ENCODE assay signal across 1 cellular context in the genomic region with DNA sequence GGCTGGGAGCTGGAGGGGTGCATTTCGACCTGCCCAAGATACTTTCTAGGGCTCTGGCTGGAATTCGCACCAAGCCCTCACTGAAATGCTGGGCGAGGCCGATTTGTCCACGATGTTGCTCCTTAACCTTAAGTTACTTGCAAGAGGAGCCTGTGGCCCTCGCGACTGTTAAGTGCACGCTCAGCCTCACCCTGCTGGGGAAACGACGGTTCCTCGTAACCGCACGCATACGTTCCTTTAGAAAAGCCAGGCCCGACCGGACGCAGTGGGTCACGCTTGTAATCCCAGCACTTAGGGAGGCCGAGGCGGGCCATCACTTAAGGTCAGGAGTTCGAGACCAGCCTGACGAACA.
A peak's percentile ranks its signal among the peaks of the same experiment; 100 is the strongest.
TF ChIP-seq lines count a peak whose summit lies in the region.

No MANE protein-coding gene starts in this region.

TF ChIP-seq in HepG2, 621 proteins besides CTCF, POLR2A, EP300 and RAD21 (continues in another document):
- 0 out of 2 replicates have a peak, but pooled peaks have one; percentile 47 for TF ChIP-seq ZNF703 (CRISPR knock-in tag; IDR thresholded peaks at IDR 0.05; ENCODE audit: borderline replicate concordance)
- TF ChIP-seq ZC3H4 (CRISPR knock-in tag; IDR thresholded peaks at IDR 0.05; ENCODE audit: borderline replicate concordance) = 0 out of 2 replicates have a peak, but pooled peaks have one; percentile 70
- peak; percentile 57; the same call in 1 of the 2 replicates for TF ChIP-seq ZNF674 (CRISPR knock-in tag; IDR thresholded peaks at IDR 0.05; ENCODE audit: low read depth)
- 0 out of 2 replicates have a peak, but pooled peaks have one; percentile 53 for TF ChIP-seq GLI4 (CRISPR knock-in tag; IDR thresholded peaks at IDR 0.05; ENCODE audit: borderline replicate concordance)
- peak; percentile 92 for TF ChIP-seq ZNF142 (CRISPR knock-in tag; IDR thresholded peaks at IDR 0.05)
- TF ChIP-seq RNF2 (conservative IDR thresholded peaks at IDR 0.05; ENCODE audit: low read depth) = peak; percentile 39; the same call in 1 of the 2 replicates
- no peak for TF ChIP-seq STAG1 (CRISPR knock-in tag; IDR thresholded peaks at IDR 0.05)
- TF ChIP-seq ZNF317 (CRISPR knock-in tag; IDR thresholded peaks at IDR 0.05) = peak; percentile 18; the same call in 1 of the 2 replicates
- TF ChIP-seq CAMTA2 (CRISPR knock-in tag; IDR thresholded peaks at IDR 0.05; ENCODE audit: borderline replicate concordance) = peak; percentile 77; the same call in 1 of the 2 replicates
- 0 out of 2 replicates have a peak, but pooled peaks have one; percentile 16 for TF ChIP-seq ZNF788 (CRISPR knock-in tag; IDR thresholded peaks at IDR 0.05; ENCODE audit: borderline replicate concordance)
- 0 out of 2 replicates have a peak, but pooled peaks have one; percentile 31 for TF ChIP-seq GZF1 (CRISPR knock-in tag; IDR thresholded peaks at IDR 0.05)
- TF ChIP-seq RFX5 (IDR thresholded peaks at IDR 0.05; ENCODE audit: low read depth, low read length) = no peak
- peak; percentile 32; the same call in 1 of the 2 replicates for TF ChIP-seq ZC3H13 (CRISPR knock-in tag; IDR thresholded peaks at IDR 0.05)
- TF ChIP-seq HDAC6 (IDR thresholded peaks at IDR 0.05; ENCODE audit: low read depth, low read length) = no peak
- TF ChIP-seq RXRA (CRISPR knock-in tag; IDR thresholded peaks at IDR 0.05) = 0 out of 2 replicates have a peak, but pooled peaks have one; percentile 4
- no peak for TF ChIP-seq SOX6 (IDR thresholded peaks at IDR 0.05)
- peak; percentile 17; the same call in 1 of the 2 replicates for TF ChIP-seq SOX6 (CRISPR knock-in tag; IDR thresholded peaks at IDR 0.05)
- 0 out of 2 replicates have a peak, but pooled peaks have one; percentile 22 for TF ChIP-seq ZNF468 (CRISPR knock-in tag; IDR thresholded peaks at IDR 0.05)
- TF ChIP-seq, protein P1, sequence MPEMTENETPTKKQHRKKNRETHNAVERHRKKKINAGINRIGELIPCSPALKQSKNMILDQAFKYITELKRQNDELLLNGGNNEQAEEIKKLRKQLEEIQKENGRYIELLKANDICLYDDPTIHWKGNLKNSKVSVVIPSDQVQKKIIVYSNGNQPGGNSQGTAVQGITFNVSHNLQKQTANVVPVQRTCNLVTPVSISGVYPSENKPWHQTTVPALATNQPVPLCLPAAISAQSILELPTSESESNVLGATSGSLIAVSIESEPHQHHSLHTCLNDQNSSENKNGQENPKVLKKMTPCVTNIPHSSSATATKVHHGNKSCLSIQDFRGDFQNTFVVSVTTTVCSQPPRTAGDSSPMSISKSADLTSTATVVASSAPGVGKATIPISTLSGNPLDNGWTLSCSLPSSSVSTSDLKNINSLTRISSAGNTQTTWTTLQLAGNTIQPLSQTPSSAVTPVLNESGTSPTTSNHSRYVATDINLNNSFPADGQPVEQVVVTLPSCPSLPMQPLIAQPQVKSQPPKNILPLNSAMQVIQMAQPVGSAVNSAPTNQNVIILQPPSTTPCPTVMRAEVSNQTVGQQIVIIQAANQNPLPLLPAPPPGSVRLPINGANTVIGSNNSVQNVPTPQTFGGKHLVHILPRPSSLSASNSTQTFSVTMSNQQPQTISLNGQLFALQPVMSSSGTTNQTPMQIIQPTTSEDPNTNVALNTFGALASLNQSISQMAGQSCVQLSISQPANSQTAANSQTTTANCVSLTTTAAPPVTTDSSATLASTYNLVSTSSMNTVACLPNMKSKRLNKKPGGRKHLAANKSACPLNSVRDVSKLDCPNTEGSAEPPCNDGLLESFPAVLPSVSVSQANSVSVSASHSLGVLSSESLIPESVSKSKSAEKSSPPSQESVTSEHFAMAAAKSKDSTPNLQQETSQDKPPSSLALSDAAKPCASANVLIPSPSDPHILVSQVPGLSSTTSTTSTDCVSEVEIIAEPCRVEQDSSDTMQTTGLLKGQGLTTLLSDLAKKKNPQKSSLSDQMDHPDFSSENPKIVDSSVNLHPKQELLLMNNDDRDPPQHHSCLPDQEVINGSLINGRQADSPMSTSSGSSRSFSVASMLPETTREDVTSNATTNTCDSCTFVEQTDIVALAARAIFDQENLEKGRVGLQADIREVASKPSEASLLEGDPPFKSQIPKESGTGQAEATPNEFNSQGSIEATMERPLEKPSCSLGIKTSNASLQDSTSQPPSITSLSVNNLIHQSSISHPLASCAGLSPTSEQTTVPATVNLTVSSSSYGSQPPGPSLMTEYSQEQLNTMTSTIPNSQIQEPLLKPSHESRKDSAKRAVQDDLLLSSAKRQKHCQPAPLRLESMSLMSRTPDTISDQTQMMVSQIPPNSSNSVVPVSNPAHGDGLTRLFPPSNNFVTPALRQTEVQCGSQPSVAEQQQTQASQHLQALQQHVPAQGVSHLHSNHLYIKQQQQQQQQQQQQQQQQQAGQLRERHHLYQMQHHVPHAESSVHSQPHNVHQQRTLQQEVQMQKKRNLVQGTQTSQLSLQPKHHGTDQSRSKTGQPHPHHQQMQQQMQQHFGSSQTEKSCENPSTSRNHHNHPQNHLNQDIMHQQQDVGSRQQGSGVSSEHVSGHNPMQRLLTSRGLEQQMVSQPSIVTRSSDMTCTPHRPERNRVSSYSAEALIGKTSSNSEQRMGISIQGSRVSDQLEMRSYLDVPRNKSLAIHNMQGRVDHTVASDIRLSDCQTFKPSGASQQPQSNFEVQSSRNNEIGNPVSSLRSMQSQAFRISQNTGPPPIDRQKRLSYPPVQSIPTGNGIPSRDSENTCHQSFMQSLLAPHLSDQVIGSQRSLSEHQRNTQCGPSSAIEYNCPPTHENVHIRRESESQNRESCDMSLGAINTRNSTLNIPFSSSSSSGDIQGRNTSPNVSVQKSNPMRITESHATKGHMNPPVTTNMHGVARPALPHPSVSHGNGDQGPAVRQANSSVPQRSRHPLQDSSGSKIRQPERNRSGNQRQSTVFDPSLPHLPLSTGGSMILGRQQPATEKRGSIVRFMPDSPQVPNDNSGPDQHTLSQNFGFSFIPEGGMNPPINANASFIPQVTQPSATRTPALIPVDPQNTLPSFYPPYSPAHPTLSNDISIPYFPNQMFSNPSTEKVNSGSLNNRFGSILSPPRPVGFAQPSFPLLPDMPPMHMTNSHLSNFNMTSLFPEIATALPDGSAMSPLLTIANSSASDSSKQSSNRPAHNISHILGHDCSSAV (CRISPR knock-in tag; IDR thresholded peaks at IDR 0.05; ENCODE audit: borderline replicate concordance) = no peak
- 0 out of 2 replicates have a peak, but pooled peaks have one; percentile 50 for TF ChIP-seq HIVEP1 (CRISPR knock-in tag; IDR thresholded peaks at IDR 0.05)
- TF ChIP-seq SPEN (CRISPR knock-in tag; IDR thresholded peaks at IDR 0.05; ENCODE audit: low read depth) = 0 out of 2 replicates have a peak, but pooled peaks have one; percentile 13
- TF ChIP-seq ZNF3 (CRISPR knock-in tag; IDR thresholded peaks at IDR 0.05) = no peak
- no peak for TF ChIP-seq LCORL (IDR thresholded peaks at IDR 0.05)
- peak; percentile 31; the same call in 1 of the 2 replicates for TF ChIP-seq LCORL (CRISPR knock-in tag; IDR thresholded peaks at IDR 0.05)
- 0 out of 2 replicates have a peak, but pooled peaks have one; percentile 76 for TF ChIP-seq ZNF780A (CRISPR knock-in tag; IDR thresholded peaks at IDR 0.05)
- peak; percentile 13; the same call in 1 of the 2 replicates for TF ChIP-seq SAFB2 (CRISPR knock-in tag; IDR thresholded peaks at IDR 0.05; ENCODE audit: borderline replicate concordance, low read depth)
- peak; percentile 21; the same call in 1 of the 2 replicates for TF ChIP-seq ZBTB43 (CRISPR knock-in tag; conservative IDR thresholded peaks at IDR 0.05)
- TF ChIP-seq WIZ (CRISPR knock-in tag; IDR thresholded peaks at IDR 0.05) = peak; percentile 70; the same call in 1 of the 2 replicates
- TF ChIP-seq POLR2G (IDR thresholded peaks at IDR 0.05; ENCODE audit: low read depth, low read length) = no peak
- no peak for TF ChIP-seq FOXM1 (CRISPR knock-in tag; IDR thresholded peaks at IDR 0.05)
- no peak for TF ChIP-seq MEIS1 (CRISPR knock-in tag; IDR thresholded peaks at IDR 0.05; ENCODE audit: borderline replicate concordance)
- TF ChIP-seq ESRRA (CRISPR knock-in tag; IDR thresholded peaks at IDR 0.05; ENCODE audit: low read depth) = no peak
- TF ChIP-seq E2F1 (CRISPR knock-in tag; IDR thresholded peaks at IDR 0.05) = 0 out of 2 replicates have a peak, but pooled peaks have one; percentile 3
- TF ChIP-seq ATF4 (CRISPR knock-in tag; IDR thresholded peaks at IDR 0.05) = 0 out of 4 replicates have a peak, but pooled peaks of 1 of the 2 experiments have one; percentile 26
- TF ChIP-seq, protein P2, sequence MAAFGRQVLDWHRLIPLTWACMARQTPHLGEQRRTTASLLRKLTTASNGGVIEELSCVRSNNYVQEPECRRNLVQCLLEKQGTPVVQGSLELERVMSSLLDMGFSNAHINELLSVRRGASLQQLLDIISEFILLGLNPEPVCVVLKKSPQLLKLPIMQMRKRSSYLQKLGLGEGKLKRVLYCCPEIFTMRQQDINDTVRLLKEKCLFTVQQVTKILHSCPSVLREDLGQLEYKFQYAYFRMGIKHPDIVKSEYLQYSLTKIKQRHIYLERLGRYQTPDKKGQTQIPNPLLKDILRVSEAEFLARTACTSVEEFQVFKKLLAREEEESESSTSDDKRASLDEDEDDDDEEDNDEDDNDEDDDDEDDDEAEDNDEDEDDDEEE (CRISPR knock-in tag; IDR thresholded peaks at IDR 0.05) = no peak
- TF ChIP-seq ZNF883 (CRISPR knock-in tag; IDR thresholded peaks at IDR 0.05; ENCODE audit: not compliant biosample characterization) = peak; percentile 8
- TF ChIP-seq ZFY (CRISPR knock-in tag; IDR thresholded peaks at IDR 0.05) = peak; percentile 17; the same call in 1 of the 2 replicates
- TF ChIP-seq KDM5B (CRISPR knock-in tag; IDR thresholded peaks at IDR 0.05; ENCODE audit: borderline replicate concordance) = peak; percentile 6; the same call in 1 of the 2 replicates
- 0 out of 2 replicates have a peak, but pooled peaks have one; percentile 56 for TF ChIP-seq ZNF335 (CRISPR knock-in tag; IDR thresholded peaks at IDR 0.05)
